8 cellular contexts compared by ENCODE assay signal in genomic region chr22:31970490-31971444, GRCh38. TPM values are rescaled to one million over a fixed set of nuclear protein-coding genes. Genes with fewer than 3 reads are reported as not detected.
A peak's percentile ranks its signal among the peaks of the same experiment; 100 is the strongest.
DNase-seq lines count a peak whose midpoint lies in the region; ATAC-seq and TF ChIP-seq lines count a peak whose summit lies in the region.

No MANE protein-coding gene starts in this region.

- peaks cover 7% of the 10 kb centered on the region for H3F3A ChIP-seq in DOHH2 (ENCODE audit: control insufficient read depth, insufficient read depth)

- H3K9me2 ChIP-seq in DOHH2 (replicated peaks; ENCODE audit: control insufficient read depth, low read length): no peaks in the 10 kb centered on the region

- H3K36me3 ChIP-seq in DOHH2 (ENCODE audit: control insufficient read depth, low read length): no peaks in the 10 kb centered on the region
- H3K36me3 ChIP-seq in brain microvascular endothelial cell (replicated peaks): no peaks in the 10 kb centered on the region
- H3K36me3 ChIP-seq in iPS-18a (ENCODE audit: control insufficient read depth, low read depth, low read length): no peaks in the 10 kb centered on the region
- no peaks in the 10 kb centered on the region for H3K36me3 ChIP-seq in skeletal muscle satellite cell (ENCODE audit: insufficient read depth, low read length)

- CTCF ChIA-PET in HEK293T (lab: Yijun Ruan, JAX): interaction anchor here (0.6 to 2.1 kb wide), 46 partner anchors 9 to 438 kb away, joined by 3 to 32 read pairs (median 4); partner anchors contain the start of genes DEPDC5 and PISD

- POLR2A ChIA-PET in HEK293T (lab: Yijun Ruan, JAX): interaction anchor here (1.1 to 2.2 kb wide), 7 partner anchors 20 to 309 kb away, joined by 3 to 17 read pairs (median 4); partner anchors contain the start of genes DEPDC5 and PISD

- no peaks in the 10 kb centered on the region for H3K9me3 ChIP-seq in DOHH2 (ENCODE audit: control insufficient read depth, insufficient read depth, low read length)
- no peaks in the 10 kb centered on the region for H3K9me3 ChIP-seq in iPS-18a (ENCODE audit: control insufficient read depth, low read depth, low read length)
- H3K9me3 ChIP-seq in skeletal muscle satellite cell (replicated peaks; ENCODE audit: low read length): no peaks in the 10 kb centered on the region

- H3K4me3 ChIP-seq in DOHH2 (ENCODE audit: low read length) (peak overlapping the region; percentile 63), brain microvascular endothelial cell (ENCODE audit: low read depth, low read length) (peak overlapping the region; percentile 49), iPS-18a (ENCODE audit: low read length) (peak overlapping the region; percentile 75), skeletal muscle satellite cell (ENCODE audit: low read length) (peak overlapping the region; percentile 74)

- H3K4me2 ChIP-seq in DOHH2 (ENCODE audit: low read length) (peak overlapping the region; percentile 68), skeletal muscle satellite cell (ENCODE audit: low read length) (peak overlapping the region; percentile 99)

- H3K27ac ChIP-seq in DOHH2 (ENCODE audit: low read depth, low read length) (no peak overlapping the region), brain microvascular endothelial cell (no peak overlapping the region), iPS-18a (ENCODE audit: low read length) (no peak overlapping the region)

- no peaks in the 10 kb centered on the region for H4K20me1 ChIP-seq in DOHH2 (ENCODE audit: control insufficient read depth, insufficient read depth, low read depth, low read length)

- H3K9ac ChIP-seq in iPS-18a (ENCODE audit: low read length): peak overlapping the region; percentile 19
- peak overlapping the region; percentile 55 for H3K9ac ChIP-seq in skeletal muscle satellite cell (ENCODE audit: low read depth, low read length)

- in situ Hi-C loops in brain microvascular endothelial cell (cut with HindIII; ENCODE audit: low pct_ligation_motif_present, low sequenced_read_pairs): no loop called here

- peak; percentile 74 for TF ChIP-seq CTCF in DOHH2 (IDR thresholded peaks at IDR 0.05; ENCODE audit: low read depth, low read length, poor library complexity, severe bottlenecking)
- peak; percentile 98 for TF ChIP-seq CTCF in brain microvascular endothelial cell (IDR thresholded peaks at IDR 0.05; ENCODE audit: low read depth, low read length, missing control alignments)

- H3K27me3 ChIP-seq in DOHH2 (ENCODE audit: control insufficient read depth, low read length) (peaks cover 3% of the 10 kb centered on the region; the same call in 1 of the 2 replicates), brain microvascular endothelial cell (replicated peaks) (no peaks in the 10 kb centered on the region), iPS-18a (ENCODE audit: control insufficient read depth, insufficient read depth, low read length) (no peaks in the 10 kb centered on the region), skeletal muscle satellite cell (ENCODE audit: control insufficient read depth, insufficient read depth, low read length) (peaks cover 7% of the 10 kb centered on the region)

- H3K4me1 ChIP-seq in DOHH2 (ENCODE audit: control insufficient read depth, low read length) (peaks cover 24% of the 10 kb centered on the region), iPS-18a (ENCODE audit: control insufficient read depth, low read depth, low read length) (no peaks in the 10 kb centered on the region), skeletal muscle satellite cell (ENCODE audit: control insufficient read depth, insufficient read depth, low read length) (peaks cover 8% of the 10 kb centered on the region)

- H3K79me2 ChIP-seq in DOHH2 (ENCODE audit: control insufficient read depth, low read length): no peaks in the 10 kb centered on the region

- DNase-seq in HEK293T (ENCODE audit: extremely low spot score): peak; percentile 99
- peak; percentile 62 for DNase-seq in NCI-H2029 (lab: John Stamatoyannopoulos, UW)
- DNase-seq in UCSD-AML1 (lab: John Stamatoyannopoulos, UW; ENCODE audit: unreplicated experiment): peak; percentile 90
- DNase-seq in brain microvascular endothelial cell: peak; percentile 59

- ATAC-seq in GM21447 (IDR thresholded peaks at IDR 0.05; ENCODE audit: unreplicated experiment): no peak

TF ChIP-seq in HEK293T, 16 proteins besides CTCF, POLR2A, EP300 and RAD21:
- TF ChIP-seq, protein P1, sequence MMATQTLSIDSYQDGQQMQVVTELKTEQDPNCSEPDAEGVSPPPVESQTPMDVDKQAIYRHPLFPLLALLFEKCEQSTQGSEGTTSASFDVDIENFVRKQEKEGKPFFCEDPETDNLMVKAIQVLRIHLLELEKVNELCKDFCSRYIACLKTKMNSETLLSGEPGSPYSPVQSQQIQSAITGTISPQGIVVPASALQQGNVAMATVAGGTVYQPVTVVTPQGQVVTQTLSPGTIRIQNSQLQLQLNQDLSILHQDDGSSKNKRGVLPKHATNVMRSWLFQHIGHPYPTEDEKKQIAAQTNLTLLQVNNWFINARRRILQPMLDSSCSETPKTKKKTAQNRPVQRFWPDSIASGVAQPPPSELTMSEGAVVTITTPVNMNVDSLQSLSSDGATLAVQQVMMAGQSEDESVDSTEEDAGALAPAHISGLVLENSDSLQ (IDR thresholded peaks at IDR 0.05): peak; percentile 44; the same call in 1 of the 2 replicates
- TF ChIP-seq CTBP1 (IDR thresholded peaks at IDR 0.05; ENCODE audit: borderline replicate concordance) (peak; percentile 14; the same call in 1 of the 2 replicates), ZNF384 (IDR thresholded peaks at IDR 0.05) (no peak), L3MBTL2 (conservative IDR thresholded peaks at IDR 0.05) (peak; percentile 23)

RNA-seq across cellular contexts. Expression of gene YWHAH, which starts 26.4 kb away (rescaled TPM):
- total RNA-seq in skeletal muscle satellite cell (2012; rRNA removed): 81.9 and 90.4 TPM in 2 replicates
